1 cellular context compared by ENCODE assay signal in the genomic region with DNA sequence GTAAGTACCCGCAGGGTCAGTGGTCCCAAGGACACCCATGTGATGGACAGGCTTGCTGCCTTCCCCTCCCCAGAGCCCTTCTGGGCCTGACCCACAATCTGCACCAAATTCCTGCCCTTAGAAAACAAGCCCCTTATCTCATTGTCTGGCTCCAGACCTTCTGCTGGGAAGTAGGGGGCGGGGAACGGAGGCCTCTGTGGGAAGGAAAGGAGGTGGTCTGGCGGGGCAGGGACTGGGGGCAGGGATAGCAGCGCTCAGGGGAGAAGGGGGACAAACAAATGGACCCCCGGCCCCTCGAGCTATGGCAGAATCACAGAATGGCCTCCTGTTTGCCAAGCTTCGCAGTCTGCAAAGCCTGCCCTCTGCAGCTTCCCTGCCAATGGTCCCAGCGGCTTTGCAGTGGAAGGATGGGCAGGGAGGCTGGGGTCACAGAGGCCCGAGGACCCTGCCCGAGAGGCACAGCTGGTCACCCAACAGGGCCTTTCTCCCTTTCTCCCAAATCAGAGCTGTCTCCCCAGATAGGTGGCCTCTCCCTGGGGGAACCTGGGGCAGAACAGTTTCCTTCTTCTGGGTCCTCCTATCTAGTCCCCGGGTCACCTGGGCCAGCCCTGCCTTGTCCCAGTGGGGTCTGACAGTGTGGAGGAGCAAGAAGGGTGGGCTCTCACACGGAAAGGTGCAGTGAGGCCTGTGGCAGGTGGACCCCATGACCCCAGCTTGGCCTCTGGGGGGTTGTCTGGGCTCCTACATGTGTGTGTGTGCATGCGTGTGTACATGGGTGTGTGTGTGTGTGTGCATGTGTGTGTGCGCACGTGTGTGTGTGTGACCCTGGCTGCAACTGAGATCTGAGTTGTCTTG.
TF ChIP-seq lines count a peak whose summit lies in the region.

No MANE protein-coding gene starts in this region.

TF ChIP-seq in H1, 55 proteins besides CTCF, POLR2A, EP300 and RAD21:
- no peak for TF ChIP-seq POU5F1 (IDR thresholded peaks at IDR 0.05; ENCODE audit: low read depth, low read length)
- no peak for TF ChIP-seq EGR1 (IDR thresholded peaks at IDR 0.05; ENCODE audit: borderline replicate concordance, low read depth, low read length)
- no peak for TF ChIP-seq RNF2 (IDR thresholded peaks at IDR 0.05; ENCODE audit: borderline replicate concordance, low read depth, low read length, missing control alignments, poor library complexity, severe bottlenecking)
- no peak for TF ChIP-seq USF2 (IDR thresholded peaks at IDR 0.05; ENCODE audit: low read length)
- TF ChIP-seq KDM5A (IDR thresholded peaks at IDR 0.05; ENCODE audit: low read length) = no peak
- TF ChIP-seq GTF2F1 (IDR thresholded peaks at IDR 0.05; ENCODE audit: borderline replicate concordance, low read depth, low read length) = no peak
- no peak for TF ChIP-seq TBP (IDR thresholded peaks at IDR 0.05; ENCODE audit: low read depth, low read length)
- no peak for TF ChIP-seq CHD2 (IDR thresholded peaks at IDR 0.05; ENCODE audit: low read length)
- no peak for TF ChIP-seq SP2 (IDR thresholded peaks at IDR 0.05; ENCODE audit: low read length)
- no peak for TF ChIP-seq CBX8 (IDR thresholded peaks at IDR 0.05; ENCODE audit: borderline replicate concordance, low read depth, low read length)
- TF ChIP-seq ZNF274 (IDR thresholded peaks at IDR 0.05; ENCODE audit: borderline replicate concordance, extremely low read depth, low read length) = no peak
- no peak for TF ChIP-seq CREB1 (IDR thresholded peaks at IDR 0.05)
- TF ChIP-seq RBBP5 (IDR thresholded peaks at IDR 0.05; ENCODE audit: borderline replicate concordance, low read depth, low read length) = no peak
- TF ChIP-seq GABPA (IDR thresholded peaks at IDR 0.05; ENCODE audit: borderline replicate concordance, insufficient read depth, low read length) = no peak
- no peak for TF ChIP-seq TAF7 (optimal IDR thresholded peaks at IDR 0.05; ENCODE audit: borderline replicate concordance, low read depth, low read length)
